17 cellular contexts compared by ENCODE assay signal in genomic region chr9:133379153-133380086, GRCh38.
"Had no signal": no experiment of that assay in that cellular context is flagged by ENCODE, and none has a peak within 500 bp of the region (broad histone marks: within the 10 kb centered on the region; RNA-seq: fewer than 3 reads in every experiment).

No MANE protein-coding gene starts in this region.

- ATAC-seq: activated CD4-positive, CD25-positive, alpha-beta regulatory T cell treated with anti-CD3 and anti-CD28 coated beads, Interleukin-2, amount 50 U/mL, for 24 hours; activated naive CD4-positive, alpha-beta T cell treated with anti-CD3 and anti-CD28 coated beads, Interleukin-2, amount 50 U/mL, for 72 hours; gastrocnemius medialis; lower lobe of right lung; naive thymus-derived CD4-positive, alpha-beta T cell; pancreas; stimulated activated naive CD8-positive, alpha-beta T cell treated with anti-CD3 and anti-CD28 coated beads, Interleukin-15, amount 100 ng/mL, for 72 hours had no signal

- H3K27ac ChIP-seq: gastrocnemius medialis, hepatocyte, lower lobe of right lung, pancreas, tibial artery had no signal

- H2AFZ ChIP-seq: hepatocyte had no signal

- H3K27ac Mint-ChIP-seq: activated naive CD4-positive, alpha-beta T cell treated with anti-CD3 and anti-CD28 coated beads, Interleukin-2, amount 50 U/mL, for 72 hours; naive thymus-derived CD4-positive, alpha-beta T cell; stimulated activated naive CD8-positive, alpha-beta T cell treated with anti-CD3 and anti-CD28 coated beads, Interleukin-15, amount 100 ng/mL, for 72 hours; T-helper 2 cell treated with Interferon-gamma antibody and Interleukin-4, amounts not matched to agents 5 μg/mL and 100 μg/mL, for 36 hours had no signal

- H3K4me2 ChIP-seq: hepatocyte had no signal

- FAIRE-seq: pancreas had no signal

- DNase-seq: activated CD4-positive, alpha-beta T cell treated with anti-CD3 and anti-CD28 coated beads, Interleukin-2, amount 50 U/mL, for 4 hours; activated effector memory CD4-positive, alpha-beta T cell treated with anti-CD3 and anti-CD28 coated beads, Interleukin-2, amount 50 U/mL, for 16 hours; activated T-cell treated with anti-CD3 and anti-CD28 coated beads, Interleukin-2, amount 50 U/mL, for 1 hour; effector CD4-positive, alpha-beta T cell; gastrocnemius medialis; lower lobe of right lung; naive thymus-derived CD4-positive, alpha-beta T cell; retina; SHP77; stimulated activated CD4-positive, alpha-beta T cell treated with anti-CD3 and anti-CD28 coated beads, Interleukin-4, amount 100 ng/mL, for 4 hours; stimulated activated naive CD8-positive, alpha-beta T cell treated with anti-CD3 and anti-CD28 coated beads, Interleukin-15, amount 100 ng/mL, for 72 hours; tibial artery had no signal

- H3K4me3 ChIP-seq: gastrocnemius medialis, hepatocyte, lower lobe of right lung, pancreas, tibial artery had no signal

- H3K9me3 Mint-ChIP-seq: activated naive CD4-positive, alpha-beta T cell treated with anti-CD3 and anti-CD28 coated beads, Interleukin-2, amount 50 U/mL, for 72 hours; naive thymus-derived CD4-positive, alpha-beta T cell; stimulated activated naive CD8-positive, alpha-beta T cell treated with anti-CD3 and anti-CD28 coated beads, Interleukin-15, amount 100 ng/mL, for 72 hours; T-helper 2 cell treated with Interferon-gamma antibody and Interleukin-4, amounts not matched to agents 5 μg/mL and 100 μg/mL, for 36 hours had no signal

- H3K4me3 Mint-ChIP-seq: stimulated activated naive CD8-positive, alpha-beta T cell treated with anti-CD3 and anti-CD28 coated beads, Interleukin-15, amount 100 ng/mL, for 72 hours; T-helper 2 cell treated with Interferon-gamma antibody and Interleukin-4, amounts not matched to agents 5 μg/mL and 100 μg/mL, for 36 hours had no signal

- H3K36me3 ChIP-seq: gastrocnemius medialis, lower lobe of right lung, pancreas, tibial artery had no signal

- H3K27me3 ChIP-seq: gastrocnemius medialis, hepatocyte, pancreas, tibial artery had no signal

- H3K9me3 ChIP-seq: gastrocnemius medialis, lower lobe of right lung, pancreas, tibial artery had no signal

- H3K27me3 Mint-ChIP-seq: stimulated activated naive CD8-positive, alpha-beta T cell treated with anti-CD3 and anti-CD28 coated beads, Interleukin-15, amount 100 ng/mL, for 72 hours had no signal
